18 cellular contexts compared by ENCODE assay signal in the genomic region with DNA sequence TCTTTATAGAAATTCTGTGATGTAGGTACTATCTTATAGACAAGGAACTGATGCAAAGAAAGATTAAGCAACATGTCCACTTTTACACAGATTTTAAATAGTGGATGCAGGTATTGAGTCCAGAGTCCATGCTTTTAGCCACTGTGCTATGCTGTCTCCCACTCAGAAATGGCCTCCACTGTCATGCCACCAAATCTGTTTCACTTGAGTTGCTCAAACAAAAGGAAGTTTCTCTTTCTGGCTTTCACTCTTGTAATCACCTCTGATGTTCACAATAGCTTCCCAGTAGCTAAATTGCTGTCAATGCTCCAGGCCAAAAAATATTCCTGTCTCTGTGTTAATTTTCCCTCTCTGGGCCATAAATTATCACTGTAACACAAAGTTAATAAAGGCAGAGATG.
DNase-seq lines count a peak whose midpoint lies in the region; ATAC-seq lines count a peak whose summit lies in the region.
"Had no signal": no experiment of that assay in that cellular context is flagged by ENCODE, and none has a peak within 500 bp of the region (broad histone marks: within the 10 kb centered on the region; RNA-seq: fewer than 3 reads in every experiment).

No MANE protein-coding gene starts in this region.

- no peaks in the 10 kb centered on the region for H3K9me3 Mint-ChIP-seq in activated T-helper 17 cell treated with anti-CD3 and anti-CD28 coated beads, Interleukin-2, amount 50 U/mL, for 72 hours
- no peaks in the 10 kb centered on the region for H3K9me3 Mint-ChIP-seq in natural killer cell treated with Interleukin-12 subunit alpha and Interleukin-12 subunit beta and Interleukin-15 and Interleukin-18, amount 100 ng/mL, for 72 hours
- H3K9me3 Mint-ChIP-seq: neural crest cell had no signal

- peak overlapping the region; percentile 50 for H3K27ac Mint-ChIP-seq in activated T-helper 17 cell treated with anti-CD3 and anti-CD28 coated beads, Interleukin-2, amount 50 U/mL, for 72 hours
- H3K27ac Mint-ChIP-seq in natural killer cell treated with Interleukin-12 subunit alpha and Interleukin-12 subunit beta and Interleukin-15 and Interleukin-18, amount 100 ng/mL, for 72 hours, result no peak overlapping the region
- H3K27ac Mint-ChIP-seq: activated CD8-positive, alpha-beta memory T cell treated with anti-CD3 and anti-CD28 coated beads, Interleukin-2, amount 10 ng/mL, durations not matched to agents 7 days and 5 days had no signal

- peaks cover 13% of the 10 kb centered on the region for H3K4me1 Mint-ChIP-seq in activated T-helper 17 cell treated with anti-CD3 and anti-CD28 coated beads, Interleukin-2, amount 50 U/mL, for 72 hours
- peaks cover 21 to 24% of the 10 kb centered on the region in 2 donors for H3K4me1 Mint-ChIP-seq in natural killer cell treated with Interleukin-12 subunit alpha and Interleukin-12 subunit beta and Interleukin-15 and Interleukin-18, amount 100 ng/mL, for 72 hours (ENCODE audit: low read depth in 2 of 2)
- H3K4me1 Mint-ChIP-seq: neural crest cell had no signal

- ATAC-seq in GM18861 (IDR thresholded peaks at IDR 0.05; ENCODE audit: unreplicated experiment), result peak; percentile 45
- ATAC-seq in GM21515 (IDR thresholded peaks at IDR 0.05; ENCODE audit: unreplicated experiment), result peak; percentile 67
- peak; percentile 55 for ATAC-seq in HG03039 (IDR thresholded peaks at IDR 0.05; ENCODE audit: unreplicated experiment)
- no peak for ATAC-seq in activated T-helper 17 cell treated with anti-CD3 and anti-CD28 coated beads, Interleukin-2, amount 50 U/mL, for 72 hours (replicated peaks)
- ATAC-seq in natural killer cell treated with Interleukin-12 subunit alpha and Interleukin-12 subunit beta and Interleukin-15 and Interleukin-18, amount 100 ng/mL, for 72 hours, result no peak
- ATAC-seq in HG02588 (IDR thresholded peaks at IDR 0.05; ENCODE audit: unreplicated experiment), result no peak
- ATAC-seq: activated CD8-positive, alpha-beta memory T cell treated with anti-CD3 and anti-CD28 coated beads, Interleukin-2, amount 10 ng/mL, durations not matched to agents 7 days and 5 days; sciatic nerve; SK-N-SH treated with all-trans-retinoic acid at 6 μM for 48 hours had no signal

- no peak overlapping the region for H3K4me3 Mint-ChIP-seq in activated T-helper 17 cell treated with anti-CD3 and anti-CD28 coated beads, Interleukin-2, amount 50 U/mL, for 72 hours
- no peak overlapping the region for H3K4me3 Mint-ChIP-seq in natural killer cell treated with Interleukin-12 subunit alpha and Interleukin-12 subunit beta and Interleukin-15 and Interleukin-18, amount 100 ng/mL, for 72 hours
- H3K4me3 Mint-ChIP-seq: activated CD8-positive, alpha-beta memory T cell treated with anti-CD3 and anti-CD28 coated beads, Interleukin-2, amount 10 ng/mL, durations not matched to agents 7 days and 5 days; neural crest cell had no signal

- no peaks in the 10 kb centered on the region for H3K27me3 Mint-ChIP-seq in activated T-helper 17 cell treated with anti-CD3 and anti-CD28 coated beads, Interleukin-2, amount 50 U/mL, for 72 hours
- H3K27me3 Mint-ChIP-seq in natural killer cell treated with Interleukin-12 subunit alpha and Interleukin-12 subunit beta and Interleukin-15 and Interleukin-18, amount 100 ng/mL, for 72 hours, result no peaks in the 10 kb centered on the region
- H3K27me3 Mint-ChIP-seq: activated CD8-positive, alpha-beta memory T cell treated with anti-CD3 and anti-CD28 coated beads, Interleukin-2, amount 10 ng/mL, durations not matched to agents 7 days and 5 days had no signal

- H3K36me3 Mint-ChIP-seq in activated T-helper 17 cell treated with anti-CD3 and anti-CD28 coated beads, Interleukin-2, amount 50 U/mL, for 72 hours (ENCODE audit: low read depth), result no peaks in the 10 kb centered on the region
- no peaks in the 10 kb centered on the region for H3K36me3 Mint-ChIP-seq in natural killer cell treated with Interleukin-12 subunit alpha and Interleukin-12 subunit beta and Interleukin-15 and Interleukin-18, amount 100 ng/mL, for 72 hours
- H3K36me3 Mint-ChIP-seq: activated CD8-positive, alpha-beta memory T cell treated with anti-CD3 and anti-CD28 coated beads, Interleukin-2, amount 10 ng/mL, durations not matched to agents 7 days and 5 days had no signal

- no peak for DNase-seq in natural killer cell treated with Interleukin-12 subunit alpha and Interleukin-12 subunit beta and Interleukin-15 and Interleukin-18, amount 100 ng/mL, for 72 hours (ENCODE audit: low spot score)
- DNase-seq in midbrain (lab: John Stamatoyannopoulos, UW) (no peak), NCI-H748 treated with DMSO at 0.1 percent for 48 hours (lab: John Stamatoyannopoulos, UW) (no peak)
- DNase-seq: activated CD8-positive, alpha-beta memory T cell treated with anti-CD3 and anti-CD28 coated beads, Interleukin-2, amount 10 ng/mL, durations not matched to agents 7 days and 5 days; activated naive CD4-positive, alpha-beta T cell; DMS79 treated with DMSO at 0.1 percent for 48 hours; dorsolateral prefrontal cortex; NCI-H446; stimulated activated naive CD4-positive, alpha-beta T cell treated with Interleukin-2 at 50 U/mL for 16 hours; WERI-Rb-1 had no signal

Comparison
In these comparisons a context has a peak if more than half of its experiments do, and no peak if none do; other contexts are left out.
1. ATAC-seq: peak in GM18861 (single experiment), GM21515 (single experiment) and HG03039 (single experiment); none in activated T-helper 17 cell treated with anti-CD3 and anti-CD28 coated beads, Interleukin-2, amount 50 U/mL, for 72 hours (single experiment), natural killer cell treated with Interleukin-12 subunit alpha and Interleukin-12 subunit beta and Interleukin-15 and Interleukin-18, amount 100 ng/mL, for 72 hours (0 of 2) and HG02588 (single experiment).